Comparison of ENCODE assay signal across 13 cellular contexts in the genomic region with DNA sequence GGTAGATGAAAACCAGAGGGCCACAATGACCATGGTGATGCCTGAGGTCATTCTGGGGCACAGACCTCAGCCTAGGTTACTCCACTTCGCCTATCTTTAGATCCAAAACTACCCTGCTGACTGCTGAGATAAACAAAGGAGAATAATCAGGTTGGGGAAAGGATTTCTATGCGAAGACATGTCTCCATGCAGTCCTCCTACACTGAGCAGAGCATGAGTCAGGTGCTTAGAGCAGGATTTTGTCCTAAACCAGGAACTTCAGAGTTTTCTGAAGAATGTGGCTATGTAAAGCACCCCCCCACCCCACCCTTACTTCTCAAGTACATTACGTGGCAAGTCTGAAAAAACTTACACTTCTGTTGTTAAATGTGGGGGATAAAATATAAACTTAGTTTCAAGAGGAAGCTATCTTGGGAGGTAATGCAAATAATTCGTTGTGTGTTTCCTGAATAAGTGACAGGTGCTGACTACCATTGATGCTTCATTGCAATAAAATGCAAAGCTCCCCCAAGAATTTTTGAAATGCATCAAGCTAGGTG. TPM values are rescaled to one million over a fixed set of nuclear protein-coding genes. Genes with fewer than 3 reads are reported as not detected.
A peak's percentile ranks its signal among the peaks of the same experiment; 100 is the strongest.
DNase-seq lines count a peak whose midpoint lies in the region; ATAC-seq, FAIRE-seq and TF ChIP-seq lines count a peak whose summit lies in the region.
"Had no signal": no experiment of that assay in that cellular context is flagged by ENCODE, and none has a peak within 500 bp of the region (broad histone marks: within the 10 kb centered on the region; RNA-seq: fewer than 3 reads in every experiment).

No MANE protein-coding gene starts in this region.

- H3F3A ChIP-seq in PC-3 (ENCODE audit: low read length, unreplicated experiment) = no peaks in the 10 kb centered on the region

- no peaks in the 10 kb centered on the region for H3K79me2 ChIP-seq in PC-3 (ENCODE audit: low read length)

- H3K27me3 Mint-ChIP-seq in activated CD4-positive, alpha-beta T cell treated with anti-CD3 and anti-CD28 coated beads for 36 hours = no peaks in the 10 kb centered on the region
- no peaks in the 10 kb centered on the region for H3K27me3 Mint-ChIP-seq in osteocyte (ENCODE audit: unreplicated experiment)

- no peak for DNase-seq in activated CD4-positive, alpha-beta T cell treated with anti-CD3 and anti-CD28 coated beads for 36 hours
- DNase-seq in activated CD4-positive, alpha-beta T cell treated with anti-CD3 and anti-CD28 coated beads for 48 hours = no peak
- DNase-seq in PC-3 (peak; percentile 73), upper lobe of right lung (no peak), osteocyte (ENCODE audit: extremely low spot score, unreplicated experiment) (no peak), frontal cortex (ENCODE audit: low spot score in 2 of 2) (no peak)
- no peak for DNase-seq in activated CD4-positive, CD25-positive, alpha-beta regulatory T cell treated with anti-CD3 and anti-CD28 coated beads, Interleukin-2, amount 50 U/mL, for 72 hours
- DNase-seq: 8988T, hypothalamus, Peyer's patch had no signal

- intact Hi-C loops in activated CD4-positive, alpha-beta T cell treated with anti-CD3 and anti-CD28 coated beads for 36 hours (cut with DNase I, micrococcal nuclease) = no loop called here
- intact Hi-C loops in PC-3 (cut with micrococcal nuclease) (no loop called here), upper lobe of right lung (cut with DNase I) (no loop called here)

- H3K36me3 Mint-ChIP-seq in activated CD4-positive, alpha-beta T cell treated with anti-CD3 and anti-CD28 coated beads for 36 hours (ENCODE audit: low read depth) = no peaks in the 10 kb centered on the region
- peaks cover 2% of the 10 kb centered on the region for H3K36me3 Mint-ChIP-seq in osteocyte (ENCODE audit: unreplicated experiment)

- no peak for TF ChIP-seq CTCF in PC-3 (conservative IDR thresholded peaks at IDR 0.05; ENCODE audit: low read depth, low read length)
- TF ChIP-seq CTCF in upper lobe of right lung (IDR thresholded peaks at IDR 0.05) = no peak
- TF ChIP-seq CTCF in osteocyte (IDR thresholded peaks at IDR 0.05) = no peak

- H3K9me3 ChIP-seq in PC-3 (ENCODE audit: low read length) = no peaks in the 10 kb centered on the region
- H3K9me3 ChIP-seq in upper lobe of right lung = no peaks in the 10 kb centered on the region
- H3K9me3 ChIP-seq: Peyer's patch had no signal

- H3K27me3 ChIP-seq in PC-3 (ENCODE audit: low read length) (no peaks in the 10 kb centered on the region), upper lobe of right lung (no peaks in the 10 kb centered on the region)
- H3K27me3 ChIP-seq: cardiac muscle cell, Peyer's patch had no signal

- CTCF ChIA-PET in activated CD4-positive, alpha-beta T cell treated with anti-CD3 and anti-CD28 coated beads for 36 hours (lab: Charles Lee) = interaction anchor here (0.6 to 1.4 kb wide), 3 partner anchors 11 to 437 kb away, joined by 3 read pairs; no protein-coding TSS in a partner anchor
- CTCF ChIA-PET in PC-3 (lab: Charles Lee) = no interaction called here

- H3K9me2 ChIP-seq in PC-3 (replicated peaks; ENCODE audit: low read length) = no peaks in the 10 kb centered on the region

- no peaks in the 10 kb centered on the region for H4K20me1 ChIP-seq in PC-3 (ENCODE audit: low read length)

- H3K4me1 ChIP-seq in PC-3 (ENCODE audit: insufficient read depth, low read length) (peaks cover 26% of the 10 kb centered on the region), upper lobe of right lung (peaks cover 9% of the 10 kb centered on the region)
- H3K4me1 ChIP-seq: Peyer's patch had no signal

- H3K27ac ChIP-seq in PC-3 (ENCODE audit: low read length) (peak overlapping the region; percentile 29), upper lobe of right lung (no peak overlapping the region)
- H3K27ac ChIP-seq: cardiac muscle cell, KMS-11, Peyer's patch had no signal

- H3K4me3 ChIP-seq in PC-3 (ENCODE audit: low read length) (no peak overlapping the region), upper lobe of right lung (no peak overlapping the region)
- H3K4me3 ChIP-seq: cardiac muscle cell, Peyer's patch had no signal

- POLR2A ChIA-PET in activated CD4-positive, alpha-beta T cell treated with anti-CD3 and anti-CD28 coated beads for 36 hours (lab: Charles Lee) = no interaction called here
- POLR2A ChIA-PET in PC-3 (lab: Charles Lee; ENCODE audit: unreplicated experiment) = no interaction called here

- no peak overlapping the region for H3K9ac ChIP-seq in PC-3 (ENCODE audit: low read length)
- H3K9ac ChIP-seq: KMS-11 had no signal

- no peak for FAIRE-seq in frontal cortex (lab: Jason Lieb, UNC)

- ATAC-seq in activated CD4-positive, alpha-beta T cell treated with anti-CD3 and anti-CD28 coated beads for 36 hours = no peak
- peak; percentile 59 for ATAC-seq in HG02852 (IDR thresholded peaks at IDR 0.05; ENCODE audit: unreplicated experiment)
- ATAC-seq in PC-3 = peak; percentile 67
- peak; percentile 33 for ATAC-seq in upper lobe of right lung

- H3K36me3 ChIP-seq in PC-3 (ENCODE audit: low read depth, low read length) (no peaks in the 10 kb centered on the region), upper lobe of right lung (no peaks in the 10 kb centered on the region)
- H3K36me3 ChIP-seq: cardiac muscle cell, Peyer's patch had no signal

- no TSS peak for BruUV-seq in PC-3 (replicated peaks; lab: Mats Ljungman, UMichigan)

- H3K9me3 Mint-ChIP-seq in activated CD4-positive, alpha-beta T cell treated with anti-CD3 and anti-CD28 coated beads for 36 hours (ENCODE audit: low read depth) = no peaks in the 10 kb centered on the region
- H3K9me3 Mint-ChIP-seq in osteocyte (ENCODE audit: unreplicated experiment) = no peaks in the 10 kb centered on the region

- peaks cover 45% of the 10 kb centered on the region for H3K4me1 Mint-ChIP-seq in activated CD4-positive, alpha-beta T cell treated with anti-CD3 and anti-CD28 coated beads for 36 hours
- peaks cover 6% of the 10 kb centered on the region for H3K4me1 Mint-ChIP-seq in osteocyte (ENCODE audit: unreplicated experiment)

- H3K4me3 Mint-ChIP-seq in activated CD4-positive, alpha-beta T cell treated with anti-CD3 and anti-CD28 coated beads for 36 hours = no peak overlapping the region
- no peak overlapping the region for H3K4me3 Mint-ChIP-seq in osteocyte (ENCODE audit: unreplicated experiment)

- H3K4me2 ChIP-seq in PC-3 (ENCODE audit: low read length) = peak overlapping the region; percentile 54
- H3K4me2 ChIP-seq: KMS-11 had no signal

- no peak overlapping the region for H2AFZ ChIP-seq in PC-3 (ENCODE audit: low read length)

- peak overlapping the region; percentile 12 for H3K27ac Mint-ChIP-seq in activated CD4-positive, alpha-beta T cell treated with anti-CD3 and anti-CD28 coated beads for 36 hours
- H3K27ac Mint-ChIP-seq in osteocyte (ENCODE audit: unreplicated experiment) = no peak overlapping the region

RNA-seq across cellular contexts. Expression of a gene that starts 19.4 kb away (rescaled TPM):
- total RNA-seq in activated CD4-positive, alpha-beta T cell treated with anti-CD3 and anti-CD28 coated beads for 36 hours = under 1 TPM; 0.43 to 0.81 TPM
- total RNA-seq in PC-3 (2014; rRNA removed) = 0.46 and 1.4 TPM in 2 replicates
- total RNA-seq in upper lobe of right lung = 6.3 TPM
- 1.7 TPM in 2 replicates for total RNA-seq in osteocyte
- total RNA-seq in frontal cortex = 0.41 TPM
- total RNA-seq: cardiac muscle cell had no signal
